ENCODE assay signal across 9 cellular contexts in genomic region chr12:118064608-118065007, GRCh38. TPM values are rescaled to one million over a fixed set of nuclear protein-coding genes. Genes with fewer than 3 reads are reported as not detected.
DNase-seq lines count a peak whose midpoint lies in the region; ATAC-seq and TF ChIP-seq lines count a peak whose summit lies in the region.
"Had no signal": no experiment of that assay in that cellular context is flagged by ENCODE, and none has a peak within 500 bp of the region (broad histone marks: within the 10 kb centered on the region; RNA-seq: fewer than 3 reads in every experiment).

No MANE protein-coding gene starts in this region.

- H3K27me3 ChIP-seq in BJ (ENCODE audit: control insufficient read depth, insufficient read depth, low read length) (no peaks in the 10 kb centered on the region), iPS-20b (ENCODE audit: insufficient read depth, low read length) (no peaks in the 10 kb centered on the region)
- H3K27me3 ChIP-seq: SJCRH30 had no signal

- CTCF ChIA-PET in BJ (lab: Yijun Ruan, JAX): interaction anchor here (0.8 to 2.4 kb wide), 6 partner anchors 12 to 214 kb away, joined by 3 to 7 read pairs (median 4); no protein-coding TSS in a partner anchor

- DNase-seq in BJ (ENCODE audit: low read depth): no peak
- no peak for DNase-seq in T-helper 17 cell
- no peak for DNase-seq in left colon
- no peak for DNase-seq in NCI-H345 (lab: John Stamatoyannopoulos, UW)
- no peak for DNase-seq in HPDE6-E6E7 (ENCODE audit: extremely low spot score)
- DNase-seq in NCI-H1105 treated with DMSO at 0.1 percent for 48 hours (lab: John Stamatoyannopoulos, UW): no peak

- no peaks in the 10 kb centered on the region for H3K9me3 ChIP-seq in T-helper 17 cell (ENCODE audit: control insufficient read depth, low read length, poor library complexity, severe bottlenecking)
- no peaks in the 10 kb centered on the region for H3K9me3 ChIP-seq in iPS-20b (ENCODE audit: insufficient read depth, low read depth, low read length)
- H3K9me3 ChIP-seq: SJCRH30 had no signal

- intact Hi-C loops in left colon (cut with DNase I, micrococcal nuclease): no loop called here

- no peak overlapping the region for H3K4me3 ChIP-seq in BJ (ENCODE audit: low read depth, low read length)
- no peak overlapping the region for H3K4me3 ChIP-seq in iPS-20b (ENCODE audit: low read length)
- H3K4me3 ChIP-seq: SJCRH30 had no signal

- POLR2A ChIA-PET in BJ (lab: Charles Lee): no interaction called here

- 0 out of 2 replicates have a peak, but pooled peaks have one; percentile 5 for TF ChIP-seq CTCF in BJ (IDR thresholded peaks at IDR 0.05; ENCODE audit: insufficient read depth, low read depth, low read length)

- H3K4me1 Mint-ChIP-seq in T-helper 17 cell: peaks cover 33% of the 10 kb centered on the region

- H3K36me3 Mint-ChIP-seq in T-helper 17 cell (ENCODE audit: low read depth): peaks cover 5% of the 10 kb centered on the region

- peak; percentile 38 for ATAC-seq in GM19043 (IDR thresholded peaks at IDR 0.05; ENCODE audit: low read depth, unreplicated experiment)
- peak; percentile 32 for ATAC-seq in T-helper 17 cell
- ATAC-seq in left colon: no peak

- H3K27ac Mint-ChIP-seq in T-helper 17 cell: no peak overlapping the region

- H3K27ac ChIP-seq in iPS-20b (ENCODE audit: low read length): no peak overlapping the region
- H3K27ac ChIP-seq: SJCRH30 had no signal

- H3K9ac ChIP-seq in iPS-20b (ENCODE audit: low read depth, low read length): peak overlapping the region; percentile 37; the same call in 1 of the 2 replicates

- H3K27me3 Mint-ChIP-seq in T-helper 17 cell: peaks cover 9% of the 10 kb centered on the region

- no peaks in the 10 kb centered on the region; the same call in 1 of the 2 replicates for H3K36me3 ChIP-seq in BJ (ENCODE audit: control insufficient read depth, insufficient read depth, low read length)
- peaks cover 35% of the 10 kb centered on the region for H3K36me3 ChIP-seq in iPS-20b (ENCODE audit: insufficient read depth, low read depth, low read length)
- H3K36me3 ChIP-seq: SJCRH30 had no signal

- H3K4me3 Mint-ChIP-seq in T-helper 17 cell: peak overlapping the region; percentile 25

- H3K4me1 ChIP-seq in iPS-20b (ENCODE audit: insufficient read depth, low read length): peaks cover 15% of the 10 kb centered on the region; the same call in 1 of the 2 replicates

RNA-seq across cellular contexts. Expression of gene WSB2, which starts 3.6 kb away (rescaled TPM):
- polyA plus RNA-seq in BJ (2011; rRNA removed): 156 and 234 TPM in 2 replicates
- 238 and 393 TPM in 2 replicates for polyA minus RNA-seq in BJ (2011; rRNA and poly(A)+ RNA removed)
- total RNA-seq in T-helper 17 cell: 10 to 100 TPM; 26.9 to 36.2 TPM
- total RNA-seq in left colon: 100 to 1,000 TPM; 119 to 144 TPM

RNA-seq across cellular contexts. Expression of gene VSIG10, which starts 39.2 kb away (rescaled TPM):
- polyA plus RNA-seq in BJ (2011; rRNA removed): 9.3 and 11.3 TPM in 2 replicates
- 14.4 and 22.8 TPM in 2 replicates for polyA minus RNA-seq in BJ (2011; rRNA and poly(A)+ RNA removed)
- total RNA-seq in T-helper 17 cell (1 to 10 TPM; 1.3 to 3.9 TPM), left colon (10 to 100 TPM; 86.7 to 95.7 TPM)

RNA-seq across cellular contexts. Expression of gene RFC5, which starts 48.1 kb away (rescaled TPM):
- 11.5 and 13.3 TPM in 2 replicates for polyA plus RNA-seq in BJ (2011; rRNA removed)
- polyA minus RNA-seq in BJ (2011; rRNA and poly(A)+ RNA removed): 6.8 and 7.8 TPM in 2 replicates
- total RNA-seq in T-helper 17 cell: 10 to 100 TPM; 10.6 to 15.8 TPM
- total RNA-seq in left colon: 1 to 10 TPM; 8.1 to 8.5 TPM

Comparison
In these comparisons a context has a peak if more than half of its experiments do, and no peak if none do; other contexts are left out.
1. RNA of gene VSIG10, which starts 39.2 kb away (total RNA-seq): 86.7 to 95.7 TPM in left colon; 1.3 to 3.9 TPM in T-helper 17 cell; every median in the first group is over 10 times any median in the second.